In the genomic region with DNA sequence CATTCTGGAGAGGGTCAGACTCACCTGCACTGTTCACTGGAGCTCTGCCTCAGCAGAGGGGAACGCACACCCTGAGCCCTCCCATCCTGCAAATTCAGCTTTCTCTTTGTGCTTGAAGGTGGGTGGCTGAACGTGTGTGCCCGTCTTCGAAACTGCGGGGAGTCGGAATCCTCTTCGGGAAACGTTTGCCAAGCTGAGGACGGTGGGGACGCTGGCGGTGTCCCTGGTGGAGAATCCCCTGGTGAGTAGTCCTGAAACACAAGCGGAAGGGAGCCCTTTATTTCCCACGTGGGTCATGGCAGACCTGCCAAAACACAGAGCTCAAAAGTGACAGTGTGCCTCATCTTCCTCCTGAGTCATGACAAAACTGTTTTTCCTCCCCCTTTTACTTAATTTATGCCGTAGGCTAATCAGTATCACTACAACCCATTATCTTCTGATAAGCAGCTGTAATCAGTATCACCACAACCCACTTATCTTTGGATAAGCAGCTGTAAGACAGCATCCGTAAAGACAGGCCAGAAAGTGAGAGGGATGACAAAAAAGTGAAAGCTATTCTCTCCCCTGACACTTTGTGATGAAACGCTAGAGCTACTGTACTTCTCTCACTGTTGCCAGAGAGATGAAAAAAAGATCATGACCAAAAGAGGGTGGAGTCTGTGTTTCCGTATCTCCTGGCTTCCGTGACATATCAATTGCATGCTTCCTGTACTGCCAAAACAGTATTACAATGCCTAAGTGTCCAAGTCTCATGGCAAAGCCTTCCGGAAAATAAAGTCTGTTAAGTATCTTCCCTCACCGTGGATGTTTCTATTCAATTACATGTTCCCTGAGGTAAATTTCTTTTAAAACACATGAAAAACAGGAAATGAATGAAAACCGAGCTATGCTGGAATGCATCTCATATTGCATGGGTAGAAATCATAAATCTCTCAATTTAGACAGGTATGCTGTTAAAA, we compare ENCODE assay signal across 2 cellular contexts.
TF ChIP-seq lines count a peak whose summit lies in the region.

No MANE protein-coding gene starts in this region.

TF ChIP-seq in liver, 16 proteins besides CTCF, POLR2A, EP300 and RAD21 (continued from another document):
- TF ChIP-seq, protein P1, sequence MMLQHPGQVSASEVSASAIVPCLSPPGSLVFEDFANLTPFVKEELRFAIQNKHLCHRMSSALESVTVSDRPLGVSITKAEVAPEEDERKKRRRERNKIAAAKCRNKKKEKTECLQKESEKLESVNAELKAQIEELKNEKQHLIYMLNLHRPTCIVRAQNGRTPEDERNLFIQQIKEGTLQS (IDR thresholded peaks at IDR 0.05), result no peak
- TF ChIP-seq, protein P2, sequence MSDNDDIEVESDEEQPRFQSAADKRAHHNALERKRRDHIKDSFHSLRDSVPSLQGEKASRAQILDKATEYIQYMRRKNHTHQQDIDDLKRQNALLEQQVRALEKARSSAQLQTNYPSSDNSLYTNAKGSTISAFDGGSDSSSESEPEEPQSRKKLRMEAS (IDR thresholded peaks at IDR 0.05), result no peak
- no peak for TF ChIP-seq FOXA2 (IDR thresholded peaks at IDR 0.05)
- TF ChIP-seq NR2F2 (IDR thresholded peaks at IDR 0.05), result no peak
- no peak for TF ChIP-seq HNF4A (conservative IDR thresholded peaks at IDR 0.05)
- no peak for TF ChIP-seq GABPA (IDR thresholded peaks at IDR 0.05 in 1 of 2, conservative IDR thresholded peaks at IDR 0.05 in 1 of 2)
- TF ChIP-seq, protein P3, sequence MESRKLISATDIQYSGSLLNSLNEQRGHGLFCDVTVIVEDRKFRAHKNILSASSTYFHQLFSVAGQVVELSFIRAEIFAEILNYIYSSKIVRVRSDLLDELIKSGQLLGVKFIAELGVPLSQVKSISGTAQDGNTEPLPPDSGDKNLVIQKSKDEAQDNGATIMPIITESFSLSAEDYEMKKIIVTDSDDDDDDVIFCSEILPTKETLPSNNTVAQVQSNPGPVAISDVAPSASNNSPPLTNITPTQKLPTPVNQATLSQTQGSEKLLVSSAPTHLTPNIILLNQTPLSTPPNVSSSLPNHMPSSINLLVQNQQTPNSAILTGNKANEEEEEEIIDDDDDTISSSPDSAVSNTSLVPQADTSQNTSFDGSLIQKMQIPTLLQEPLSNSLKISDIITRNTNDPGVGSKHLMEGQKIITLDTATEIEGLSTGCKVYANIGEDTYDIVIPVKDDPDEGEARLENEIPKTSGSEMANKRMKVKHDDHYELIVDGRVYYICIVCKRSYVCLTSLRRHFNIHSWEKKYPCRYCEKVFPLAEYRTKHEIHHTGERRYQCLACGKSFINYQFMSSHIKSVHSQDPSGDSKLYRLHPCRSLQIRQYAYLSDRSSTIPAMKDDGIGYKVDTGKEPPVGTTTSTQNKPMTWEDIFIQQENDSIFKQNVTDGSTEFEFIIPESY (IDR thresholded peaks at IDR 0.05), result no peak
- TF ChIP-seq SP1 (IDR thresholded peaks at IDR 0.05), result no peak
- no peak for TF ChIP-seq JUND (IDR thresholded peaks at IDR 0.05)
- no peak for TF ChIP-seq RXRA (IDR thresholded peaks at IDR 0.05)
- no peak for TF ChIP-seq TAF1 (conservative IDR thresholded peaks at IDR 0.05)
- no peak for TF ChIP-seq YY1 (IDR thresholded peaks at IDR 0.05)

TF ChIP-seq in HepG2, 621 proteins besides CTCF, POLR2A, EP300 and RAD21 (continued from another document):
- TF ChIP-seq, protein P4, sequence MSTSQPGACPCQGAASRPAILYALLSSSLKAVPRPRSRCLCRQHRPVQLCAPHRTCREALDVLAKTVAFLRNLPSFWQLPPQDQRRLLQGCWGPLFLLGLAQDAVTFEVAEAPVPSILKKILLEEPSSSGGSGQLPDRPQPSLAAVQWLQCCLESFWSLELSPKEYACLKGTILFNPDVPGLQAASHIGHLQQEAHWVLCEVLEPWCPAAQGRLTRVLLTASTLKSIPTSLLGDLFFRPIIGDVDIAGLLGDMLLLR (CRISPR knock-in tag; IDR thresholded peaks at IDR 0.05), result no peak
- TF ChIP-seq POLR2AphosphoS5 (IDR thresholded peaks at IDR 0.05; ENCODE audit: low read depth, low read length) (no peak), ZNF333 (CRISPR knock-in tag; IDR thresholded peaks at IDR 0.05; ENCODE audit: borderline replicate concordance) (no peak), ZNF562 (CRISPR knock-in tag; IDR thresholded peaks at IDR 0.05; ENCODE audit: borderline replicate concordance) (no peak), ZNF572 (CRISPR knock-in tag; IDR thresholded peaks at IDR 0.05) (no peak)
- TF ChIP-seq, protein P5, sequence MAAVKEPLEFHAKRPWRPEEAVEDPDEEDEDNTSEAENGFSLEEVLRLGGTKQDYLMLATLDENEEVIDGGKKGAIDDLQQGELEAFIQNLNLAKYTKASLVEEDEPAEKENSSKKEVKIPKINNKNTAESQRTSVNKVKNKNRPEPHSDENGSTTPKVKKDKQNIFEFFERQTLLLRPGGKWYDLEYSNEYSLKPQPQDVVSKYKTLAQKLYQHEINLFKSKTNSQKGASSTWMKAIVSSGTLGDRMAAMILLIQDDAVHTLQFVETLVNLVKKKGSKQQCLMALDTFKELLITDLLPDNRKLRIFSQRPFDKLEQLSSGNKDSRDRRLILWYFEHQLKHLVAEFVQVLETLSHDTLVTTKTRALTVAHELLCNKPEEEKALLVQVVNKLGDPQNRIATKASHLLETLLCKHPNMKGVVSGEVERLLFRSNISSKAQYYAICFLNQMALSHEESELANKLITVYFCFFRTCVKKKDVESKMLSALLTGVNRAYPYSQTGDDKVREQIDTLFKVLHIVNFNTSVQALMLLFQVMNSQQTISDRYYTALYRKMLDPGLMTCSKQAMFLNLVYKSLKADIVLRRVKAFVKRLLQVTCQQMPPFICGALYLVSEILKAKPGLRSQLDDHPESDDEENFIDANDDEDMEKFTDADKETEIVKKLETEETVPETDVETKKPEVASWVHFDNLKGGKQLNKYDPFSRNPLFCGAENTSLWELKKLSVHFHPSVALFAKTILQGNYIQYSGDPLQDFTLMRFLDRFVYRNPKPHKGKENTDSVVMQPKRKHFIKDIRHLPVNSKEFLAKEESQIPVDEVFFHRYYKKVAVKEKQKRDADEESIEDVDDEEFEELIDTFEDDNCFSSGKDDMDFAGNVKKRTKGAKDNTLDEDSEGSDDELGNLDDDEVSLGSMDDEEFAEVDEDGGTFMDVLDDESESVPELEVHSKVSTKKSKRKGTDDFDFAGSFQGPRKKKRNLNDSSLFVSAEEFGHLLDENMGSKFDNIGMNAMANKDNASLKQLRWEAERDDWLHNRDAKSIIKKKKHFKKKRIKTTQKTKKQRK (IDR thresholded peaks at IDR 0.05; ENCODE audit: low read length), result no peak
- TF ChIP-seq, protein P6, sequence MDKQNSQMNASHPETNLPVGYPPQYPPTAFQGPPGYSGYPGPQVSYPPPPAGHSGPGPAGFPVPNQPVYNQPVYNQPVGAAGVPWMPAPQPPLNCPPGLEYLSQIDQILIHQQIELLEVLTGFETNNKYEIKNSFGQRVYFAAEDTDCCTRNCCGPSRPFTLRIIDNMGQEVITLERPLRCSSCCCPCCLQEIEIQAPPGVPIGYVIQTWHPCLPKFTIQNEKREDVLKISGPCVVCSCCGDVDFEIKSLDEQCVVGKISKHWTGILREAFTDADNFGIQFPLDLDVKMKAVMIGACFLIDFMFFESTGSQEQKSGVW (CRISPR knock-in tag; IDR thresholded peaks at IDR 0.05; ENCODE audit: borderline replicate concordance), result no peak
